25 cellular contexts compared by ENCODE assay signal in the genomic region with DNA sequence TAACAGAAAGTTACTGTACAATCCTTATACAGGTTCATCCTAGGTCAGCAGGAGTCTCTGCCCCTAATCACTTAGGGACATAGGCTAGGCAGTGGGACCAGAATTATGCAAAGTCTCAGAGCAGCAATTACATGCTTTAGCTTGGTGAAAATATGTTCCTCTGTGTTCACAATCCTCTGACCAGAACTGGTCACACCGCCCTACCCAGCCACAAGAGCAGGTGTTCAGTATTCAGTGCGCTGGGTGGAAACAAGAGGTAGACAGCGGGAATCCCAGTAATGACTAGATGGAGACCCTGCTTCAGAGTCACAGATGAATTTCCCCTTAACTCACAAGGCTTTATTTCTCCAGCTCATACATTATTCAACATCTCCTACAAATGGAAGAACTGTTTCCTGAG.
DNase-seq lines count a peak whose midpoint lies in the region; ATAC-seq and TF ChIP-seq lines count a peak whose summit lies in the region.
"Had no signal": no experiment of that assay in that cellular context is flagged by ENCODE, and none has a peak within 500 bp of the region (broad histone marks: within the 10 kb centered on the region; RNA-seq: fewer than 3 reads in every experiment).

No MANE protein-coding gene starts in this region.

- H3K4me2 ChIP-seq in neuronal stem cell (ENCODE audit: insufficient read depth, low read length, poor library complexity, severe bottlenecking), result no peak overlapping the region
- H3K4me2 ChIP-seq: A549; BLaER1 treated with 17β-estradiol and CSF1 and Interleukin-3, amounts not matched to agents 10 nM and 100 nM; SK-N-SH had no signal

- no peak for ATAC-seq in HG02623 (IDR thresholded peaks at IDR 0.05; ENCODE audit: unreplicated experiment)
- ATAC-seq in CD8-positive, alpha-beta T cell, result no peak
- ATAC-seq: A549, Panc1, T-helper 17 cell had no signal

- H3K9me3 Mint-ChIP-seq in CD8-positive, alpha-beta T cell, result no peaks in the 10 kb centered on the region

- H3K27me3 ChIP-seq in neuronal stem cell (ENCODE audit: control insufficient read depth in 3 of 3, insufficient read depth in 3 of 3, low read depth in 1 of 3, low read length in 3 of 3), result no peaks in the 10 kb centered on the region
- no peaks in the 10 kb centered on the region for H3K27me3 ChIP-seq in CD8-positive, alpha-beta T cell (ENCODE audit: insufficient read depth, low read length)
- H3K27me3 ChIP-seq: BLaER1 treated with 17β-estradiol and CSF1 and Interleukin-3, amounts not matched to agents 10 nM and 100 nM had no signal

- no peak overlapping the region for H2BK5ac ChIP-seq in neuronal stem cell (ENCODE audit: low read length)

- no peak overlapping the region for H3K4me3 ChIP-seq in neuronal stem cell (ENCODE audit: low read length in 2 of 2)
- no peak overlapping the region for H3K4me3 ChIP-seq in CD8-positive, alpha-beta T cell (ENCODE audit: low read depth, low read length)
- H3K4me3 ChIP-seq: A549; BLaER1 treated with 17β-estradiol and CSF1 and Interleukin-3, amounts not matched to agents 10 nM and 100 nM had no signal

- no peak overlapping the region for H4K8ac ChIP-seq in neuronal stem cell (ENCODE audit: low read depth, low read length)

- H3K18ac ChIP-seq in neuronal stem cell (ENCODE audit: low read length), result no peak overlapping the region

- no peak overlapping the region for H3K4me3 Mint-ChIP-seq in CD8-positive, alpha-beta T cell
- H3K4me3 Mint-ChIP-seq: CD4-positive, alpha-beta T cell; T-helper 17 cell had no signal

- peaks cover 0 to 7% of the 10 kb centered on the region in 2 donors for H3K4me1 ChIP-seq in neuronal stem cell (ENCODE audit: control insufficient read depth in 2 of 2, insufficient read depth in 1 of 2, low read depth in 1 of 2, low read length in 2 of 2)
- H3K4me1 ChIP-seq in CD8-positive, alpha-beta T cell (ENCODE audit: insufficient read depth, low read length), result no peaks in the 10 kb centered on the region
- H3K4me1 ChIP-seq: A549; BLaER1 treated with 17β-estradiol and CSF1 and Interleukin-3, amounts not matched to agents 10 nM and 100 nM had no signal

- CTCF ChIA-PET in CD8-positive, alpha-beta T cell (lab: Charles Lee), result no interaction called here

- H3K4me1 Mint-ChIP-seq in CD8-positive, alpha-beta T cell (ENCODE audit: low read depth), result no peaks in the 10 kb centered on the region
- H3K4me1 Mint-ChIP-seq: T-helper 17 cell had no signal

- H3K4ac ChIP-seq in neuronal stem cell (ENCODE audit: low read length), result no peak overlapping the region

- intact Hi-C loops in CD8-positive, alpha-beta T cell (cut with DNase I, micrococcal nuclease), result no loop called here

- H3K27ac ChIP-seq in neuronal stem cell (replicated peaks; ENCODE audit: low read length), result no peak overlapping the region
- no peak overlapping the region for H3K27ac ChIP-seq in CD8-positive, alpha-beta T cell (ENCODE audit: low read depth, low read length)
- H3K27ac ChIP-seq: A549; BLaER1 treated with 17β-estradiol and CSF1 and Interleukin-3, amounts not matched to agents 10 nM and 100 nM; HL-60 had no signal

- POLR2A ChIA-PET in CD8-positive, alpha-beta T cell (lab: Charles Lee), result no interaction called here

- no peak for TF ChIP-seq CTCF in CD8-positive, alpha-beta T cell (IDR thresholded peaks at IDR 0.05)

- no peak overlapping the region for H3K9ac ChIP-seq in neuronal stem cell (ENCODE audit: low read depth, low read length, poor library complexity)
- H3K9ac ChIP-seq: BLaER1 treated with 17β-estradiol and CSF1 and Interleukin-3, amounts not matched to agents 10 nM and 100 nM; SK-N-SH had no signal

- H2AK5ac ChIP-seq in neuronal stem cell (ENCODE audit: low read depth, low read length), result no peak overlapping the region

- peak; percentile 81 for DNase-seq in DMS53 (lab: John Stamatoyannopoulos, UW)
- DNase-seq in NCI-H345 (lab: John Stamatoyannopoulos, UW), result peak; percentile 76
- peak; percentile 48 for DNase-seq in NCI-H774 (lab: John Stamatoyannopoulos, UW)
- no peak for DNase-seq in neuronal stem cell (ENCODE audit: low spot score)
- DNase-seq in CD8-positive, alpha-beta T cell, result no peak
- no peak for DNase-seq in T-helper 1 cell
- DNase-seq: AML-193; CD4-positive, alpha-beta T cell; DMS 273 treated with DMSO at 0.1 percent for 48 hours; DND-41; HCEC 1CT; NCI-H1048; NCI-H1436; NCI-H187; NCI-H2107; NCI-H524; SHP77 treated with DMSO at 0.1 percent for 48 hours; SK-N-SH; SW 1271; T-helper 17 cell had no signal

- peak overlapping the region; percentile 63 for H2AFZ ChIP-seq in neuronal stem cell (ENCODE audit: low read length)

- no peak overlapping the region for H3K27ac Mint-ChIP-seq in CD8-positive, alpha-beta T cell
- H3K27ac Mint-ChIP-seq: CD4-positive, alpha-beta T cell; T-helper 17 cell had no signal

- H2BK120ac ChIP-seq in neuronal stem cell (ENCODE audit: low read depth, low read length), result no peak overlapping the region

- H3K27me3 Mint-ChIP-seq in CD8-positive, alpha-beta T cell (ENCODE audit: low read depth), result no peaks in the 10 kb centered on the region
- H3K27me3 Mint-ChIP-seq: CD4-positive, alpha-beta T cell; T-helper 17 cell had no signal

- H3K23ac ChIP-seq in neuronal stem cell (ENCODE audit: low read depth, low read length, poor library complexity), result no peak overlapping the region

- H2BK15ac ChIP-seq in neuronal stem cell (ENCODE audit: low read length), result no peak overlapping the region

- H3K36me3 Mint-ChIP-seq in CD8-positive, alpha-beta T cell, result no peaks in the 10 kb centered on the region

- peaks cover 0 to 7% of the 10 kb centered on the region in 2 donors for H3K9me3 ChIP-seq in neuronal stem cell (replicated peaks in 1 of 2; ENCODE audit: control insufficient read depth in 2 of 2, insufficient read depth in 1 of 2, low read depth in 1 of 2, low read length in 2 of 2)
- H3K9me3 ChIP-seq in CD8-positive, alpha-beta T cell (ENCODE audit: low read length), result no peaks in the 10 kb centered on the region
- H3K9me3 ChIP-seq: A549 had no signal

- no peaks in the 10 kb centered on the region for H3K36me3 ChIP-seq in neuronal stem cell (replicated peaks in 1 of 2; ENCODE audit: control insufficient read depth in 2 of 2, insufficient read depth in 2 of 2, low read length in 2 of 2)
- no peaks in the 10 kb centered on the region for H3K36me3 ChIP-seq in CD8-positive, alpha-beta T cell (ENCODE audit: insufficient read depth, low read length)
- H3K36me3 ChIP-seq: BLaER1 treated with 17β-estradiol and CSF1 and Interleukin-3, amounts not matched to agents 10 nM and 100 nM had no signal

- H2BK12ac ChIP-seq in neuronal stem cell (ENCODE audit: low read length), result no peak overlapping the region

- WGBS in neuronal stem cell (ENCODE audit: extremely low coverage in 2 of 2, insufficient read length in 2 of 2, insufficient replicate concordance in 1 of 2), 2 donors, result no CpG with 5 or more reads among the region's 3 CpGs

- H3K14ac ChIP-seq in neuronal stem cell (ENCODE audit: low read length), result no peak overlapping the region

- no peaks in the 10 kb centered on the region for H3K79me1 ChIP-seq in neuronal stem cell (ENCODE audit: low read depth, low read length)

- H4K91ac ChIP-seq in neuronal stem cell (ENCODE audit: low read depth, low read length, poor library complexity), result no peak overlapping the region

Comparison
In these comparisons a context has a peak if more than half of its experiments do, and no peak if none do; other contexts are left out.
1. DNase-seq: peak in DMS53 (single experiment), NCI-H345 (single experiment) and NCI-H774 (single experiment); none in neuronal stem cell (single experiment), CD8-positive, alpha-beta T cell (0 of 7) and T-helper 1 cell (0 of 5).